ENCODE assay signal across 20 cellular contexts in genomic region chr21:38234395-38235142, GRCh38. TPM values are rescaled to one million over a fixed set of nuclear protein-coding genes. Genes with fewer than 3 reads are reported as not detected.
DNase-seq lines count a peak whose midpoint lies in the region; ATAC-seq and TF ChIP-seq lines count a peak whose summit lies in the region.
"Had no signal": no experiment of that assay in that cellular context is flagged by ENCODE, and none has a peak within 500 bp of the region (broad histone marks: within the 10 kb centered on the region; RNA-seq: fewer than 3 reads in every experiment).

No MANE protein-coding gene starts in this region.

- no peaks in the 10 kb centered on the region for H3K36me3 ChIP-seq in esophagus squamous epithelium
- H3K36me3 ChIP-seq in neutrophil, result peaks cover 51% of the 10 kb centered on the region
- no peaks in the 10 kb centered on the region for H3K36me3 ChIP-seq in effector memory CD4-positive, alpha-beta T cell (ENCODE audit: control insufficient read depth, insufficient read depth, low read length)

- H3K4me3 ChIP-seq in esophagus squamous epithelium, result no peak overlapping the region
- peak overlapping the region; percentile 34 to 64 for H3K4me3 ChIP-seq in neutrophil (ENCODE audit: low read depth in 1 of 2, low read length in 1 of 2)
- no peak overlapping the region for H3K4me3 ChIP-seq in effector memory CD4-positive, alpha-beta T cell (ENCODE audit: insufficient read depth, low read depth, low read length, poor library complexity, severe bottlenecking)

- no peak for TF ChIP-seq CTCF in esophagus squamous epithelium (IDR thresholded peaks at IDR 0.05)
- no peak for TF ChIP-seq CTCF in neutrophil (IDR thresholded peaks at IDR 0.05)

- no peaks in the 10 kb centered on the region for H3K27me3 Mint-ChIP-seq in T-helper 2 cell treated with Interferon-gamma antibody and Interleukin-4, amounts not matched to agents 5 μg/mL and 100 μg/mL, for 36 hours (ENCODE audit: low read depth)
- H3K27me3 Mint-ChIP-seq: naive B cell had no signal

- WGBS in esophagus squamous epithelium, 2 donors, result 34 to 40% methylated on average over 6 of the region's 6 CpGs

- intact Hi-C loops in esophagus squamous epithelium (cut with DNase I) (no loop called here), left ventricle myocardium superior (cut with micrococcal nuclease) (no loop called here)

- H3K9me3 Mint-ChIP-seq in T-helper 2 cell treated with Interferon-gamma antibody and Interleukin-4, amounts not matched to agents 5 μg/mL and 100 μg/mL, for 36 hours, result peaks cover 26% of the 10 kb centered on the region

- DNase-seq in SIG-M5 treated with dmso at 0.1 percent for 504 hours (lab: John Stamatoyannopoulos, UW; ENCODE audit: unreplicated experiment), result peak; percentile 79
- DNase-seq in SIG-M5 (lab: John Stamatoyannopoulos, UW), result no peak
- no peak for DNase-seq in esophagus squamous epithelium (lab: John Stamatoyannopoulos, UW)
- no peak for DNase-seq in effector memory CD4-positive, alpha-beta T cell
- no peak for DNase-seq in T-helper 2 cell treated with Interferon-gamma antibody and Interleukin-4, amounts not matched to agents 5 μg/mL and 100 μg/mL, for 36 hours (ENCODE audit: low spot score)
- no peak for DNase-seq in NCI-H2107 (lab: John Stamatoyannopoulos, UW)
- no peak for DNase-seq in left ventricle myocardium superior
- DNase-seq: activated CD4-positive, alpha-beta T cell treated with anti-CD3 and anti-CD28 coated beads, Interleukin-2, amount 50 U/mL, for 48 hours; activated naive CD4-positive, alpha-beta T cell treated with Interleukin-2 at 50 U/mL for 16 hours; aorta; foreskin melanocyte; naive B cell; NCI-H146; NCI-H446 treated with DMSO at 0.1 percent for 48 hours; SHP77; small intestine; stimulated activated CD8-positive, alpha-beta memory T cell treated with anti-CD3 and anti-CD28 coated beads, Interleukin-4, amount 100 ng/mL, for 48 hours had no signal

- H3K27me3 ChIP-seq in esophagus squamous epithelium (no peaks in the 10 kb centered on the region), neutrophil (no peaks in the 10 kb centered on the region)
- H3K27me3 ChIP-seq in effector memory CD4-positive, alpha-beta T cell (replicated peaks; ENCODE audit: control insufficient read depth, insufficient read depth, low read length, poor library complexity, severe bottlenecking), result no peaks in the 10 kb centered on the region

- H3K4me1 ChIP-seq in esophagus squamous epithelium, result peaks cover 3 to 39% (median 9%) of the 10 kb centered on the region in 3 donors
- peaks cover 40 to 54% of the 10 kb centered on the region in 2 experiments for H3K4me1 ChIP-seq in neutrophil (ENCODE audit: control insufficient read depth in 1 of 2, insufficient read depth in 1 of 2, low read depth in 1 of 2, low read length in 1 of 2)
- H3K4me1 ChIP-seq in effector memory CD4-positive, alpha-beta T cell (ENCODE audit: control insufficient read depth, insufficient read depth, low read length, poor library complexity, severe bottlenecking), result no peaks in the 10 kb centered on the region

- no peaks in the 10 kb centered on the region for H3K4me1 Mint-ChIP-seq in T-helper 2 cell treated with Interferon-gamma antibody and Interleukin-4, amounts not matched to agents 5 μg/mL and 100 μg/mL, for 36 hours (ENCODE audit: low read depth)
- H3K4me1 Mint-ChIP-seq: naive B cell had no signal

- H3K9me3 ChIP-seq in esophagus squamous epithelium (peaks cover 0 to 23% (median 10%) of the 10 kb centered on the region in 3 donors), neutrophil (no peaks in the 10 kb centered on the region)
- no peaks in the 10 kb centered on the region for H3K9me3 ChIP-seq in effector memory CD4-positive, alpha-beta T cell (ENCODE audit: control insufficient read depth, low read length)

- TF ChIP-seq POLR2A in esophagus squamous epithelium (IDR thresholded peaks at IDR 0.05), result no peak

- H3K27ac Mint-ChIP-seq in T-helper 2 cell treated with Interferon-gamma antibody and Interleukin-4, amounts not matched to agents 5 μg/mL and 100 μg/mL, for 36 hours, result no peak overlapping the region
- H3K27ac Mint-ChIP-seq: naive B cell had no signal

- H3K27ac ChIP-seq in esophagus squamous epithelium, result peak overlapping the region in 3 of 4 donors; percentile 67 to 81 (median 68)
- H3K27ac ChIP-seq in neutrophil, result peak overlapping the region; percentile 64
- no peak overlapping the region for H3K27ac ChIP-seq in effector memory CD4-positive, alpha-beta T cell (ENCODE audit: insufficient read depth, low read length, poor library complexity, severe bottlenecking)
- H3K27ac ChIP-seq: C4-2B had no signal

- peaks cover 2% of the 10 kb centered on the region for H3K36me3 Mint-ChIP-seq in T-helper 2 cell treated with Interferon-gamma antibody and Interleukin-4, amounts not matched to agents 5 μg/mL and 100 μg/mL, for 36 hours (ENCODE audit: low read depth)

- H3K4me3 Mint-ChIP-seq in T-helper 2 cell treated with Interferon-gamma antibody and Interleukin-4, amounts not matched to agents 5 μg/mL and 100 μg/mL, for 36 hours, result no peak overlapping the region
- H3K4me3 Mint-ChIP-seq: naive B cell had no signal

- no peak for ATAC-seq in left ventricle myocardium superior

RNA-seq across cellular contexts. Expression of gene KCNJ15, which starts 22.2 kb away (rescaled TPM):
- total RNA-seq in esophagus squamous epithelium, result 10 to 100 TPM in 3 of 4 donors, 1 to 10 TPM in 1; 8.1 to 17.8 (median 15.8) TPM
- 0.72 TPM for total RNA-seq in left ventricle myocardium superior
- total RNA-seq: A673 had no signal

Comparison
In these comparisons a context has a peak if more than half of its experiments do, and no peak if none do; other contexts are left out.
1. H3K4me3 ChIP-seq: peak in neutrophil (2 of 2); none in esophagus squamous epithelium (0 of 4) and effector memory CD4-positive, alpha-beta T cell (single experiment).